ENCODE assay signal across 38 cellular contexts in genomic region chr1:159678924-159679323, GRCh38. TPM values are rescaled to one million over a fixed set of nuclear protein-coding genes. Genes with fewer than 3 reads are reported as not detected.
"Had no signal": no experiment of that assay in that cellular context is flagged by ENCODE, and none has a peak within 500 bp of the region (broad histone marks: within the 10 kb centered on the region; RNA-seq: fewer than 3 reads in every experiment).

No MANE protein-coding gene starts in this region.

- H3K27me3 ChIP-seq: adrenal gland, body of pancreas, brain microvascular endothelial cell, breast epithelium had no signal

- H3K9me3 ChIP-seq: adrenal gland, body of pancreas had no signal

- FAIRE-seq: astrocyte, TTC549 had no signal

- ATAC-seq: activated CD8-positive, alpha-beta T cell treated with anti-CD3 and anti-CD28 coated beads for 36 hours; activated naive CD4-positive, alpha-beta T cell treated with anti-CD3 and anti-CD28 coated beads, Interleukin-2, amount 50 U/mL, for 72 hours; activated T-cell treated with anti-CD3 and anti-CD28 coated beads, Interleukin-2, amount 50 U/mL, for 4 hours; activated T-cell treated with anti-CD3 and anti-CD28 coated beads, Interleukin-2, amount 50 U/mL, for 72 hours; activated T-helper 17 cell treated with anti-CD3 and anti-CD28 coated beads, Interleukin-2, amount 50 U/mL, for 72 hours; body of pancreas had no signal

- H3K4me3 ChIP-seq: adrenal gland, body of pancreas, breast epithelium had no signal

- H3K4me1 ChIP-seq: adrenal gland, body of pancreas, breast epithelium had no signal

- H3K36me3 ChIP-seq: adrenal gland, brain microvascular endothelial cell, breast epithelium had no signal

- DNase-seq: activated B cell treated with CpG ODN at 0.5 μM for 24 hours; activated CD4-positive, alpha-beta memory T cell treated with anti-CD3 and anti-CD28 coated beads for 36 hours; activated CD4-positive, alpha-beta T cell treated with anti-CD3 and anti-CD28 coated beads for 4 hours; activated CD4-positive, alpha-beta T cell treated with anti-CD3 and anti-CD28 coated beads, Interleukin-2, amount 10 ng/mL, durations not matched to agents 24 days and 14 days; activated CD4-positive, alpha-beta T cell treated with anti-CD3 and anti-CD28 coated beads, Interleukin-2, amount 50 U/mL, for 1 hour; activated CD4-positive, alpha-beta T cell treated with anti-CD3 and anti-CD28 coated beads, Interleukin-2, amount 50 U/mL, for 4 hours; activated CD4-positive, CD25-positive, alpha-beta regulatory T cell treated with anti-CD3 and anti-CD28 coated beads, Interleukin-2, amount 50 U/mL, for 72 hours; activated CD8-positive, alpha-beta memory T cell treated with anti-CD3 and anti-CD28 coated beads, Interleukin-2, amount 50 U/mL, for 4 hours; activated CD8-positive, alpha-beta T cell treated with anti-CD3 and anti-CD28 coated beads for 36 hours; activated effector memory CD4-positive, alpha-beta T cell treated with anti-CD3 and anti-CD28 coated beads, Interleukin-2, amount 50 U/mL, for 16 hours; activated gamma-delta T cell treated with Interleukin-2 at 50 U/mL for 16 hours; activated naive CD4-positive, alpha-beta T cell; activated naive CD4-positive, alpha-beta T cell treated with anti-CD3 and anti-CD28 coated beads for 36 hours; activated naive CD4-positive, alpha-beta T cell treated with anti-CD3 and anti-CD28 coated beads, Interleukin-2, amount 50 U/mL, for 16 hours; activated naive CD8-positive, alpha-beta T cell treated with anti-CD3 and anti-CD28 coated beads for 36 hours; activated T-cell treated with anti-CD3 and anti-CD28 coated beads for 4 hours; activated T-cell treated with anti-CD3 and anti-CD28 coated beads, Interleukin-2, amount 50 U/mL, for 1 hour; activated T-cell treated with anti-CD3 and anti-CD28 coated beads, Interleukin-2, amount 50 U/mL, for 4 hours; activated T-cell treated with anti-CD3 and anti-CD28 coated beads, Interleukin-2, amount 50 U/mL, for 72 hours; adrenal gland; amniotic stem cell; aorta; body of pancreas; brain microvascular endothelial cell; central memory CD4-positive, alpha-beta T cell; T-helper 1 cell; T-helper 2 cell; T-helper 9 cell had no signal

- H3K27ac ChIP-seq: adrenal gland, body of pancreas, brain microvascular endothelial cell, breast epithelium, VCaP had no signal

RNA-seq across cellular contexts. Expression of gene CRP, which starts 35.5 kb away (rescaled TPM):
- total RNA-seq: activated B cell treated with CpG ODN at 0.5 μM for 24 hours; activated CD4-positive, alpha-beta memory T cell treated with anti-CD3 and anti-CD28 coated beads for 36 hours; activated CD4-positive, alpha-beta T cell treated with anti-CD3 and anti-CD28 coated beads, Interleukin-2, amount 10 ng/mL, durations not matched to agents 24 days and 14 days; activated CD8-positive, alpha-beta memory T cell treated with anti-CD3 and anti-CD28 coated beads for 36 hours; activated CD8-positive, alpha-beta T cell treated with anti-CD3 and anti-CD28 coated beads for 36 hours; activated naive CD4-positive, alpha-beta T cell treated with anti-CD3 and anti-CD28 coated beads for 36 hours; activated naive CD4-positive, alpha-beta T cell treated with anti-CD3 and anti-CD28 coated beads, Interleukin-2, amount 50 U/mL, for 72 hours; activated naive CD8-positive, alpha-beta T cell treated with anti-CD3 and anti-CD28 coated beads for 36 hours; activated T-cell treated with anti-CD3 and anti-CD28 coated beads, Interleukin-2, amount 50 U/mL, for 72 hours; activated T-helper 1 cell treated with anti-CD3 and anti-CD28 coated beads, Interleukin-12 subunit alpha, Interleukin-12 subunit beta, Interleukin-2, Interleukin-4 antibody, amounts not matched to agents 30 ng/mL and 10 ng/mL and 1 ng/mL, durations not matched to agents 14 hours and 24 hours and 36 hours; activated T-helper 17 cell treated with anti-CD3 and anti-CD28 coated beads, Interleukin-2, amount 50 U/mL, for 72 hours; astrocyte; cardiac septum; cerebellum had no signal
